1 cellular context compared by ENCODE assay signal in the genomic region with DNA sequence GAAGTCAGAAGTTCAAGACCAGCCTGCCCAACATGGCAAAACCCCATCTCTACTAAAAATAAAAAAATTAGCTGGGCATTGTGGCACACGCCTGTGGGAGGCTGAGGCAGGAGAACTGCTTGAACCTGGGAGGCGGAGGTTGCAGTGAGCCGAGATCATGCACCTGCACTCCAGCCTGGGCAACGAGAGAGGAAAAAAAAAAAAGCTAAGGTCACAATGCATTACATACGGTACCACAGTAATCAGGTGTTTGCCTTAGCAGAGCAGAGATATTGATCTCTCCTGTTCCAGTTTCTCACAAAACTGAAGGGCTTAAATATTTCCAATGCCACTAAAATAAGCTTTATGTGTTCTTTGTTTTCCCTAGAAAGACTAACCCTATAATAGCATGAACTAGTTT.
A peak's percentile ranks its signal among the peaks of the same experiment; 100 is the strongest.
TF ChIP-seq lines count a peak whose summit lies in the region.

No MANE protein-coding gene starts in this region.

TF ChIP-seq in HepG2, 621 proteins besides CTCF, POLR2A, EP300 and RAD21 (continues in another document):
- TF ChIP-seq, protein P1, sequence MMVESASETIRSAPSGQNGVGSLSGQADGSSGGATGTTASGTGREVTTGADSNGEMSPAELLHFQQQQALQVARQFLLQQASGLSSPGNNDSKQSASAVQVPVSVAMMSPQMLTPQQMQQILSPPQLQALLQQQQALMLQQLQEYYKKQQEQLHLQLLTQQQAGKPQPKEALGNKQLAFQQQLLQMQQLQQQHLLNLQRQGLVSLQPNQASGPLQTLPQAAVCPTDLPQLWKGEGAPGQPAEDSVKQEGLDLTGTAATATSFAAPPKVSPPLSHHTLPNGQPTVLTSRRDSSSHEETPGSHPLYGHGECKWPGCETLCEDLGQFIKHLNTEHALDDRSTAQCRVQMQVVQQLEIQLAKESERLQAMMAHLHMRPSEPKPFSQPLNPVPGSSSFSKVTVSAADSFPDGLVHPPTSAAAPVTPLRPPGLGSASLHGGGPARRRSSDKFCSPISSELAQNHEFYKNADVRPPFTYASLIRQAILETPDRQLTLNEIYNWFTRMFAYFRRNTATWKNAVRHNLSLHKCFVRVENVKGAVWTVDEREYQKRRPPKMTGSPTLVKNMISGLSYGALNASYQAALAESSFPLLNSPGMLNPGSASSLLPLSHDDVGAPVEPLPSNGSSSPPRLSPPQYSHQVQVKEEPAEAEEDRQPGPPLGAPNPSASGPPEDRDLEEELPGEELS (CRISPR knock-in tag; IDR thresholded peaks at IDR 0.05): 0 out of 2 replicates have a peak, but pooled peaks have one; percentile 23
- TF ChIP-seq TBX2 (CRISPR knock-in tag; IDR thresholded peaks at IDR 0.05; ENCODE audit: borderline replicate concordance): peak; percentile 36; the same call in 1 of the 2 replicates
- no peak for TF ChIP-seq FOXP1 (IDR thresholded peaks at IDR 0.05)
- 0 out of 2 replicates have a peak, but pooled peaks have one; percentile 33 for TF ChIP-seq FOXP1 (CRISPR knock-in tag; IDR thresholded peaks at IDR 0.05)
- no peak for TF ChIP-seq GATA4 (IDR thresholded peaks at IDR 0.05; ENCODE audit: borderline replicate concordance, low read depth)
- TF ChIP-seq, protein P2, sequence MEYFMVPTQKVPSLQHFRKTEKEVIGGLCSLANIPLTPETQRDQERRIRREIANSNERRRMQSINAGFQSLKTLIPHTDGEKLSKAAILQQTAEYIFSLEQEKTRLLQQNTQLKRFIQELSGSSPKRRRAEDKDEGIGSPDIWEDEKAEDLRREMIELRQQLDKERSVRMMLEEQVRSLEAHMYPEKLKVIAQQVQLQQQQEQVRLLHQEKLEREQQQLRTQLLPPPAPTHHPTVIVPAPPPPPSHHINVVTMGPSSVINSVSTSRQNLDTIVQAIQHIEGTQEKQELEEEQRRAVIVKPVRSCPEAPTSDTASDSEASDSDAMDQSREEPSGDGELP (IDR thresholded peaks at IDR 0.05; ENCODE audit: borderline replicate concordance, low read depth): 0 out of 2 replicates have a peak, but pooled peaks have one; percentile 19
- TF ChIP-seq ZNF777 (CRISPR knock-in tag; IDR thresholded peaks at IDR 0.05): no peak
- no peak for TF ChIP-seq NR2F2 (IDR thresholded peaks at IDR 0.05; ENCODE audit: borderline replicate concordance, low read depth)
- TF ChIP-seq BCL6 (CRISPR knock-in tag; IDR thresholded peaks at IDR 0.05): peak; percentile 82
- peak; percentile 32; the same call in 1 of the 2 replicates for TF ChIP-seq ZNF652 (CRISPR knock-in tag; IDR thresholded peaks at IDR 0.05; ENCODE audit: borderline replicate concordance, low read depth)
- peak; percentile 90 for TF ChIP-seq ZMYM3 (CRISPR knock-in tag; IDR thresholded peaks at IDR 0.05)
- TF ChIP-seq ZMYM2 (CRISPR knock-in tag; IDR thresholded peaks at IDR 0.05): 0 out of 2 replicates have a peak, but pooled peaks have one; percentile 52
- TF ChIP-seq ZMYM4 (CRISPR knock-in tag; IDR thresholded peaks at IDR 0.05): peak; percentile 46; the same call in 1 of the 2 replicates
- 0 out of 2 replicates have a peak, but pooled peaks have one; percentile 22 for TF ChIP-seq SOX5 (CRISPR knock-in tag; IDR thresholded peaks at IDR 0.05; ENCODE audit: borderline replicate concordance)
- 0 out of 2 replicates have a peak, but pooled peaks have one; percentile 28 for TF ChIP-seq POGZ (CRISPR knock-in tag; IDR thresholded peaks at IDR 0.05)
- TF ChIP-seq ZFP36L1 (CRISPR knock-in tag; IDR thresholded peaks at IDR 0.05): no peak
- peak; percentile 50; the same call in 1 of the 2 replicates for TF ChIP-seq HDAC1 (CRISPR knock-in tag; IDR thresholded peaks at IDR 0.05)
- TF ChIP-seq PTBP1 (IDR thresholded peaks at IDR 0.05; ENCODE audit: low read depth, low read length, poor library complexity, severe bottlenecking): no peak
- TF ChIP-seq, protein P3, sequence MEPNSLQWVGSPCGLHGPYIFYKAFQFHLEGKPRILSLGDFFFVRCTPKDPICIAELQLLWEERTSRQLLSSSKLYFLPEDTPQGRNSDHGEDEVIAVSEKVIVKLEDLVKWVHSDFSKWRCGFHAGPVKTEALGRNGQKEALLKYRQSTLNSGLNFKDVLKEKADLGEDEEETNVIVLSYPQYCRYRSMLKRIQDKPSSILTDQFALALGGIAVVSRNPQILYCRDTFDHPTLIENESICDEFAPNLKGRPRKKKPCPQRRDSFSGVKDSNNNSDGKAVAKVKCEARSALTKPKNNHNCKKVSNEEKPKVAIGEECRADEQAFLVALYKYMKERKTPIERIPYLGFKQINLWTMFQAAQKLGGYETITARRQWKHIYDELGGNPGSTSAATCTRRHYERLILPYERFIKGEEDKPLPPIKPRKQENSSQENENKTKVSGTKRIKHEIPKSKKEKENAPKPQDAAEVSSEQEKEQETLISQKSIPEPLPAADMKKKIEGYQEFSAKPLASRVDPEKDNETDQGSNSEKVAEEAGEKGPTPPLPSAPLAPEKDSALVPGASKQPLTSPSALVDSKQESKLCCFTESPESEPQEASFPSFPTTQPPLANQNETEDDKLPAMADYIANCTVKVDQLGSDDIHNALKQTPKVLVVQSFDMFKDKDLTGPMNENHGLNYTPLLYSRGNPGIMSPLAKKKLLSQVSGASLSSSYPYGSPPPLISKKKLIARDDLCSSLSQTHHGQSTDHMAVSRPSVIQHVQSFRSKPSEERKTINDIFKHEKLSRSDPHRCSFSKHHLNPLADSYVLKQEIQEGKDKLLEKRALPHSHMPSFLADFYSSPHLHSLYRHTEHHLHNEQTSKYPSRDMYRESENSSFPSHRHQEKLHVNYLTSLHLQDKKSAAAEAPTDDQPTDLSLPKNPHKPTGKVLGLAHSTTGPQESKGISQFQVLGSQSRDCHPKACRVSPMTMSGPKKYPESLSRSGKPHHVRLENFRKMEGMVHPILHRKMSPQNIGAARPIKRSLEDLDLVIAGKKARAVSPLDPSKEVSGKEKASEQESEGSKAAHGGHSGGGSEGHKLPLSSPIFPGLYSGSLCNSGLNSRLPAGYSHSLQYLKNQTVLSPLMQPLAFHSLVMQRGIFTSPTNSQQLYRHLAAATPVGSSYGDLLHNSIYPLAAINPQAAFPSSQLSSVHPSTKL (CRISPR knock-in tag; IDR thresholded peaks at IDR 0.05): peak; percentile 53; the same call in 1 of the 2 replicates
- TF ChIP-seq SAP130 (CRISPR knock-in tag; IDR thresholded peaks at IDR 0.05; ENCODE audit: low read depth): peak; percentile 28; the same call in 1 of the 2 replicates
- TF ChIP-seq, protein P4, sequence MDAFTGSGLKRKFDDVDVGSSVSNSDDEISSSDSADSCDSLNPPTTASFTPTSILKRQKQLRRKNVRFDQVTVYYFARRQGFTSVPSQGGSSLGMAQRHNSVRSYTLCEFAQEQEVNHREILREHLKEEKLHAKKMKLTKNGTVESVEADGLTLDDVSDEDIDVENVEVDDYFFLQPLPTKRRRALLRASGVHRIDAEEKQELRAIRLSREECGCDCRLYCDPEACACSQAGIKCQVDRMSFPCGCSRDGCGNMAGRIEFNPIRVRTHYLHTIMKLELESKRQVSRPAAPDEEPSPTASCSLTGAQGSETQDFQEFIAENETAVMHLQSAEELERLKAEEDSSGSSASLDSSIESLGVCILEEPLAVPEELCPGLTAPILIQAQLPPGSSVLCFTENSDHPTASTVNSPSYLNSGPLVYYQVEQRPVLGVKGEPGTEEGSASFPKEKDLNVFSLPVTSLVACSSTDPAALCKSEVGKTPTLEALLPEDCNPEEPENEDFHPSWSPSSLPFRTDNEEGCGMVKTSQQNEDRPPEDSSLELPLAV (CRISPR knock-in tag; conservative IDR thresholded peaks at IDR 0.05; ENCODE audit: low read depth): no peak
- TF ChIP-seq, protein P5, sequence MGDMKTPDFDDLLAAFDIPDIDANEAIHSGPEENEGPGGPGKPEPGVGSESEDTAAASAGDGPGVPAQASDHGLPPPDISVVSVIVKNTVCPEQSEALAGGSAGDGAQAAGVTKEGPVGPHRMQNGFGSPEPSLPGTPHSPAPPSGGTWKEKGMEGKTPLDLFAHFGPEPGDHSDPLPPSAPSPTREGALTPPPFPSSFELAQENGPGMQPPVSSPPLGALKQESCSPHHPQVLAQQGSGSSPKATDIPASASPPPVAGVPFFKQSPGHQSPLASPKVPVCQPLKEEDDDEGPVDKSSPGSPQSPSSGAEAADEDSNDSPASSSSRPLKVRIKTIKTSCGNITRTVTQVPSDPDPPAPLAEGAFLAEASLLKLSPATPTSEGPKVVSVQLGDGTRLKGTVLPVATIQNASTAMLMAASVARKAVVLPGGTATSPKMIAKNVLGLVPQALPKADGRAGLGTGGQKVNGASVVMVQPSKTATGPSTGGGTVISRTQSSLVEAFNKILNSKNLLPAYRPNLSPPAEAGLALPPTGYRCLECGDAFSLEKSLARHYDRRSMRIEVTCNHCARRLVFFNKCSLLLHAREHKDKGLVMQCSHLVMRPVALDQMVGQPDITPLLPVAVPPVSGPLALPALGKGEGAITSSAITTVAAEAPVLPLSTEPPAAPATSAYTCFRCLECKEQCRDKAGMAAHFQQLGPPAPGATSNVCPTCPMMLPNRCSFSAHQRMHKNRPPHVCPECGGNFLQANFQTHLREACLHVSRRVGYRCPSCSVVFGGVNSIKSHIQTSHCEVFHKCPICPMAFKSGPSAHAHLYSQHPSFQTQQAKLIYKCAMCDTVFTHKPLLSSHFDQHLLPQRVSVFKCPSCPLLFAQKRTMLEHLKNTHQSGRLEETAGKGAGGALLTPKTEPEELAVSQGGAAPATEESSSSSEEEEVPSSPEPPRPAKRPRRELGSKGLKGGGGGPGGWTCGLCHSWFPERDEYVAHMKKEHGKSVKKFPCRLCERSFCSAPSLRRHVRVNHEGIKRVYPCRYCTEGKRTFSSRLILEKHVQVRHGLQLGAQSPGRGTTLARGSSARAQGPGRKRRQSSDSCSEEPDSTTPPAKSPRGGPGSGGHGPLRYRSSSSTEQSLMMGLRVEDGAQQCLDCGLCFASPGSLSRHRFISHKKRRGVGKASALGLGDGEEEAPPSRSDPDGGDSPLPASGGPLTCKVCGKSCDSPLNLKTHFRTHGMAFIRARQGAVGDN (CRISPR knock-in tag; IDR thresholded peaks at IDR 0.05): peak; percentile 40; the same call in 1 of the 2 replicates
- no peak for TF ChIP-seq ZC3H4 (CRISPR knock-in tag; IDR thresholded peaks at IDR 0.05; ENCODE audit: borderline replicate concordance)
- TF ChIP-seq, protein P6, sequence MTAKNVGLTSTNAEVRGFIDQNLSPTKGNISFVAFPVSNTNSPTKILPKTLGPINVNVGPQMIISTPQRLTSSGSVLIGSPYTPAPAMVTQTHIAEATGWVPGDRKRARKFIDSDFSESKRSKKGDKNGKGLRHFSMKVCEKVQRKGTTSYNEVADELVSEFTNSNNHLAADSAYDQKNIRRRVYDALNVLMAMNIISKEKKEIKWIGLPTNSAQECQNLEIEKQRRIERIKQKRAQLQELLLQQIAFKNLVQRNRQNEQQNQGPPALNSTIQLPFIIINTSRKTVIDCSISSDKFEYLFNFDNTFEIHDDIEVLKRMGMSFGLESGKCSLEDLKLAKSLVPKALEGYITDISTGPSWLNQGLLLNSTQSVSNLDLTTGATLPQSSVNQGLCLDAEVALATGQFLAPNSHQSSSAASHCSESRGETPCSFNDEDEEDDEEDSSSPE (CRISPR knock-in tag; IDR thresholded peaks at IDR 0.05): no peak
- TF ChIP-seq CREB1 (IDR thresholded peaks at IDR 0.05): no peak
- peak; percentile 40; the same call in 1 of the 2 replicates for TF ChIP-seq CREB1 (CRISPR knock-in tag; IDR thresholded peaks at IDR 0.05)
- TF ChIP-seq PAX8 (CRISPR knock-in tag; IDR thresholded peaks at IDR 0.05; ENCODE audit: borderline replicate concordance): no peak
- TF ChIP-seq RXRB (CRISPR knock-in tag; IDR thresholded peaks at IDR 0.05; ENCODE audit: borderline replicate concordance): 0 out of 2 replicates have a peak, but pooled peaks have one; percentile 14
- TF ChIP-seq NR2F6 (IDR thresholded peaks at IDR 0.05): no peak; the same call in 1 of the 2 replicates
- TF ChIP-seq NR2F6 (CRISPR knock-in tag; IDR thresholded peaks at IDR 0.05): peak; percentile 35; the same call in 1 of the 2 replicates
- TF ChIP-seq, protein P7, sequence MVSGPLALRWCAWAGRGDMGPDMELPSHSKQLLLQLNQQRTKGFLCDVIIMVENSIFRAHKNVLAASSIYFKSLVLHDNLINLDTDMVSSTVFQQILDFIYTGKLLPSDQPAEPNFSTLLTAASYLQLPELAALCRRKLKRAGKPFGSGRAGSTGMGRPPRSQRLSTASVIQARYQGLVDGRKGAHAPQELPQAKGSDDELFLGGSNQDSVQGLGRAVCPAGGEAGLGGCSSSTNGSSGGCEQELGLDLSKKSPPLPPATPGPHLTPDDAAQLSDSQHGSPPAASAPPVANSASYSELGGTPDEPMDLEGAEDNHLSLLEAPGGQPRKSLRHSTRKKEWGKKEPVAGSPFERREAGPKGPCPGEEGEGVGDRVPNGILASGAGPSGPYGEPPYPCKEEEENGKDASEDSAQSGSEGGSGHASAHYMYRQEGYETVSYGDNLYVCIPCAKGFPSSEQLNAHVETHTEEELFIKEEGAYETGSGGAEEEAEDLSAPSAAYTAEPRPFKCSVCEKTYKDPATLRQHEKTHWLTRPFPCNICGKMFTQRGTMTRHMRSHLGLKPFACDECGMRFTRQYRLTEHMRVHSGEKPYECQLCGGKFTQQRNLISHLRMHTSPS (CRISPR knock-in tag; IDR thresholded peaks at IDR 0.05; ENCODE audit: low read depth): no peak
- peak; percentile 36; the same call in 1 of the 2 replicates for TF ChIP-seq KMT2A (CRISPR knock-in tag; IDR thresholded peaks at IDR 0.05)
- TF ChIP-seq, protein P8, sequence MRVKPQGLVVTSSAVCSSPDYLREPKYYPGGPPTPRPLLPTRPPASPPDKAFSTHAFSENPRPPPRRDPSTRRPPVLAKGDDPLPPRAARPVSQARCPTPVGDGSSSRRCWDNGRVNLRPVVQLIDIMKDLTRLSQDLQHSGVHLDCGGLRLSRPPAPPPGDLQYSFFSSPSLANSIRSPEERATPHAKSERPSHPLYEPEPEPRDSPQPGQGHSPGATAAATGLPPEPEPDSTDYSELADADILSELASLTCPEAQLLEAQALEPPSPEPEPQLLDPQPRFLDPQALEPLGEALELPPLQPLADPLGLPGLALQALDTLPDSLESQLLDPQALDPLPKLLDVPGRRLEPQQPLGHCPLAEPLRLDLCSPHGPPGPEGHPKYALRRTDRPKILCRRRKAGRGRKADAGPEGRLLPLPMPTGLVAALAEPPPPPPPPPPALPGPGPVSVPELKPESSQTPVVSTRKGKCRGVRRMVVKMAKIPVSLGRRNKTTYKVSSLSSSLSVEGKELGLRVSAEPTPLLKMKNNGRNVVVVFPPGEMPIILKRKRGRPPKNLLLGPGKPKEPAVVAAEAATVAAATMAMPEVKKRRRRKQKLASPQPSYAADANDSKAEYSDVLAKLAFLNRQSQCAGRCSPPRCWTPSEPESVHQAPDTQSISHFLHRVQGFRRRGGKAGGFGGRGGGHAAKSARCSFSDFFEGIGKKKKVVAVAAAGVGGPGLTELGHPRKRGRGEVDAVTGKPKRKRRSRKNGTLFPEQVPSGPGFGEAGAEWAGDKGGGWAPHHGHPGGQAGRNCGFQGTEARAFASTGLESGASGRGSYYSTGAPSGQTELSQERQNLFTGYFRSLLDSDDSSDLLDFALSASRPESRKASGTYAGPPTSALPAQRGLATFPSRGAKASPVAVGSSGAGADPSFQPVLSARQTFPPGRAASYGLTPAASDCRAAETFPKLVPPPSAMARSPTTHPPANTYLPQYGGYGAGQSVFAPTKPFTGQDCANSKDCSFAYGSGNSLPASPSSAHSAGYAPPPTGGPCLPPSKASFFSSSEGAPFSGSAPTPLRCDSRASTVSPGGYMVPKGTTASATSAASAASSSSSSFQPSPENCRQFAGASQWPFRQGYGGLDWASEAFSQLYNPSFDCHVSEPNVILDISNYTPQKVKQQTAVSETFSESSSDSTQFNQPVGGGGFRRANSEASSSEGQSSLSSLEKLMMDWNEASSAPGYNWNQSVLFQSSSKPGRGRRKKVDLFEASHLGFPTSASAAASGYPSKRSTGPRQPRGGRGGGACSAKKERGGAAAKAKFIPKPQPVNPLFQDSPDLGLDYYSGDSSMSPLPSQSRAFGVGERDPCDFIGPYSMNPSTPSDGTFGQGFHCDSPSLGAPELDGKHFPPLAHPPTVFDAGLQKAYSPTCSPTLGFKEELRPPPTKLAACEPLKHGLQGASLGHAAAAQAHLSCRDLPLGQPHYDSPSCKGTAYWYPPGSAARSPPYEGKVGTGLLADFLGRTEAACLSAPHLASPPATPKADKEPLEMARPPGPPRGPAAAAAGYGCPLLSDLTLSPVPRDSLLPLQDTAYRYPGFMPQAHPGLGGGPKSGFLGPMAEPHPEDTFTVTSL (CRISPR knock-in tag; IDR thresholded peaks at IDR 0.05; ENCODE audit: borderline replicate concordance): no peak; the same call in 1 of the 2 replicates
- TF ChIP-seq ONECUT2 (CRISPR knock-in tag; IDR thresholded peaks at IDR 0.05): peak; percentile 76
